9 cellular contexts compared by ENCODE assay signal in the genomic region with DNA sequence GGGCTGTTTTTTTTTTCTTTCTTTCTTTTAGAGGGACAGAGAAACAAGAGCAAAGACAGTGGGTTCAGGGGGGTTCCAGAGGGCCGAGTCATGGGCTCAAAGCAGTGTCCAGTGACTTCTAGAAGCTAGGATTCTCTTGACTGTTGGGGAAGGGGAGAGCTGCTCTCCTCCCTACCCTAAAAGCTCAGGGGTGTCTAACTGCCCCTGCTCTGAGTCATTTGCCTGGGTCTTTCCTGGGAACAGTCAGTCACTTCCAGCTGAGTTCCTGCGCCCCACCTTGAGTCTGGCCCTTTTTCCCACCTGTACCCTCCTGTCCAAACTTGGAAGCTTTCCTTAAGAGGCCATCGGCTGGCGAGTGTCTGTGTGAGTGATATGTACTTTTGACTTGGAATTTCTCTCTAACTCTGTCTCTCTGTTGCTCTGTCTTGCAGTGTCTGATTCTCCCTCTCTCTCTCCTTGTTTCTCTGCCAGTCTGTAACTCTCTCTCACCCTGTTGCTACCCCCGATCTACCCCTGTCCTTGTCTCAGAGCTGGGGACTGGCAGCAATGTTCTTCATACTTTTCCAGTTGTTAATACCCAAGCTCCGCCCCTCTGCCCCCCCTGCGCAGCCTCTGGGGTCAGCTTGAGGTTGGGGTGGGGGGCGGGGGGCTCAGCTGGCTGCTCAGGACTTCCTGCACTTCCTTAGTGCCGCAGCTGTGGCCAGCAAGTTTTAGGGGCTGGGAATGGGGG. TPM values are rescaled to one million over a fixed set of nuclear protein-coding genes. Genes with fewer than 3 reads are reported as not detected.
DNase-seq lines count a peak whose midpoint lies in the region; ATAC-seq and TF ChIP-seq lines count a peak whose summit lies in the region.
"Had no signal": no experiment of that assay in that cellular context is flagged by ENCODE, and none has a peak within 500 bp of the region (broad histone marks: within the 10 kb centered on the region; RNA-seq: fewer than 3 reads in every experiment).

No MANE protein-coding gene starts in this region.

- H3K9ac ChIP-seq in ES-I3 (ENCODE audit: low read depth, low read length) (peak overlapping the region; percentile 29), mesendoderm (ENCODE audit: low read length) (no peak overlapping the region)

- no peak overlapping the region for H2AK5ac ChIP-seq in mesendoderm (ENCODE audit: low read length)

- no CpG with 5 or more reads among the region's 9 CpGs for WGBS in mesendoderm (ENCODE audit: extremely low coverage, insufficient coverage, low lambda C conversion rate)

- H3K27me3 ChIP-seq in gastrocnemius medialis, result no peaks in the 10 kb centered on the region
- H3K27me3 ChIP-seq in mesendoderm (ENCODE audit: insufficient read depth, low read length, poor library complexity), result no peaks in the 10 kb centered on the region

- H3K4me1 ChIP-seq in ES-I3 (ENCODE audit: insufficient read depth, low read length), result peaks cover 51% of the 10 kb centered on the region
- H3K4me1 ChIP-seq in gastrocnemius medialis, result peaks cover 60 to 68% of the 10 kb centered on the region in 2 donors
- peaks cover 9% of the 10 kb centered on the region for H3K4me1 ChIP-seq in mesendoderm (ENCODE audit: control insufficient read depth, low read depth, low read length)

- in situ Hi-C loops in gastrocnemius medialis (cut with MboI; ENCODE audit: low sequenced_read_pairs in 4 of 4), result loop anchor here in 1 of 4 donors (5.0 kb wide), 1 partner anchor 42 kb away; no protein-coding TSS in a partner anchor

- H2BK5ac ChIP-seq in mesendoderm (ENCODE audit: low read length), result no peak overlapping the region

- H3K79me1 ChIP-seq in mesendoderm (ENCODE audit: low read length), result no peaks in the 10 kb centered on the region

- H4K8ac ChIP-seq in mesendoderm (ENCODE audit: low read depth, low read length), result no peak overlapping the region

- H4K5ac ChIP-seq in mesendoderm (ENCODE audit: low read length), result no peak overlapping the region

- H3K56ac ChIP-seq in mesendoderm (ENCODE audit: low read length), result no peak overlapping the region

- H3K36me3 ChIP-seq in ES-I3 (ENCODE audit: insufficient read depth, low read length) (no peaks in the 10 kb centered on the region), gastrocnemius medialis (no peaks in the 10 kb centered on the region), mesendoderm (ENCODE audit: control insufficient read depth, insufficient read depth, low read length) (no peaks in the 10 kb centered on the region)

- H3K23ac ChIP-seq in mesendoderm (ENCODE audit: low read length), result no peak overlapping the region

- H3K4ac ChIP-seq in mesendoderm (ENCODE audit: low read depth, low read length), result no peak overlapping the region

- no peak overlapping the region for H3K18ac ChIP-seq in mesendoderm (ENCODE audit: low read length)

- TF ChIP-seq POLR2A in gastrocnemius medialis (IDR thresholded peaks at IDR 0.05), result no peak

- no peak overlapping the region for H2BK120ac ChIP-seq in mesendoderm (ENCODE audit: low read depth, low read length)

- intact Hi-C loops in head of caudate nucleus (cut with DNase I) (no loop called here), gastrocnemius medialis (cut with DNase I; ENCODE audit: low total_unique reads) (no loop called here)

- H3K79me2 ChIP-seq in mesendoderm (ENCODE audit: control insufficient read depth, insufficient read depth, low read length), result no peaks in the 10 kb centered on the region

- peak overlapping the region; percentile 94 for H3K4me3 ChIP-seq in WI38 (ENCODE audit: low read depth, low read length)
- H3K4me3 ChIP-seq in gastrocnemius medialis, result peak overlapping the region; percentile 84 to 100 (median 96)
- H3K4me3 ChIP-seq in mesendoderm (ENCODE audit: low read length), result no peak overlapping the region

- H2BK15ac ChIP-seq in mesendoderm (replicated peaks; ENCODE audit: low read depth), result no peak overlapping the region

- ATAC-seq in gastrocnemius medialis (no peak), HG03469 (IDR thresholded peaks at IDR 0.05; ENCODE audit: unreplicated experiment) (no peak), HG02885 (IDR thresholded peaks at IDR 0.05; ENCODE audit: poor library complexity, unreplicated experiment) (no peak)

- no peak overlapping the region for H3K4me2 ChIP-seq in mesendoderm (ENCODE audit: low read length)

- peak overlapping the region; percentile 100 for H3K27ac ChIP-seq in gastrocnemius medialis
- no peak overlapping the region for H3K27ac ChIP-seq in mesendoderm (ENCODE audit: low read depth, low read length)

- H3K9me3 ChIP-seq in ES-I3 (ENCODE audit: control insufficient read depth, insufficient read depth, low read length), result no peaks in the 10 kb centered on the region
- no peaks in the 10 kb centered on the region for H3K9me3 ChIP-seq in gastrocnemius medialis

- peak in 24 of 42 donors; percentile 31 to 74 (median 46) for DNase-seq in head of caudate nucleus
- DNase-seq in gastrocnemius medialis, result no peak
- DNase-seq in mesendoderm, result no peak
- DNase-seq in GM19238 (ENCODE audit: insufficient read length, low spot score), result no peak

- TF ChIP-seq CTCF in WI38 (IDR thresholded peaks at IDR 0.05; ENCODE audit: low read depth, low read length) (no peak), gastrocnemius medialis (IDR thresholded peaks at IDR 0.05 in 4 of 5, conservative IDR thresholded peaks at IDR 0.05 in 1 of 5) (no peak)

RNA-seq across cellular contexts. Expression of gene THRA, which starts 2.4 kb away (rescaled TPM):
- total RNA-seq in gastrocnemius medialis, result 10 to 100 TPM; 42.2 to 71.6 (median 48.2) TPM
- polyA plus RNA-seq in mesendoderm (2013, experiment 1 of 2), result 2.5 TPM
- polyA plus RNA-seq in mesendoderm (2013, experiment 2 of 2), result 2.9 TPM

RNA-seq across cellular contexts. Expression of gene MED24, which starts 11.0 kb away (rescaled TPM):
- 100 to 1,000 TPM in 2 of 4 donors, 10 to 100 TPM in 2; 54.2 to 124 (median 93.9) TPM for total RNA-seq in gastrocnemius medialis
- polyA plus RNA-seq in mesendoderm (2013, experiment 1 of 2), result 54.7 TPM
- polyA plus RNA-seq in mesendoderm (2013, experiment 2 of 2), result 54.0 TPM

RNA-seq across cellular contexts. Expression of gene NR1D1, which starts 35.2 kb away (rescaled TPM):
- total RNA-seq in gastrocnemius medialis, result 10 to 100 TPM; 16.0 to 34.2 (median 18.3) TPM
- polyA plus RNA-seq in mesendoderm (2013, experiment 1 of 2), result 2.3 TPM
- 2.5 TPM for polyA plus RNA-seq in mesendoderm (2013, experiment 2 of 2)

RNA-seq across cellular contexts. Expression of gene CSF3, which starts 50.0 kb away (rescaled TPM):
- 10 to 100 TPM; 11.4 to 20.6 (median 16.3) TPM for total RNA-seq in gastrocnemius medialis
- polyA plus RNA-seq in mesendoderm (2013, experiment 1 of 2), result 0.04 TPM
- polyA plus RNA-seq in mesendoderm (2013, experiment 2 of 2), result 0.04 TPM
- total RNA-seq: mononuclear cell had no signal

RNA-seq across cellular contexts. Expression of gene MSL1, which starts 56.6 kb away (rescaled TPM):
- 10 to 100 TPM; 75.7 to 96.3 (median 85.9) TPM for total RNA-seq in gastrocnemius medialis
- polyA plus RNA-seq in mesendoderm (2013, experiment 1 of 2), result 40.3 TPM
- 40.9 TPM for polyA plus RNA-seq in mesendoderm (2013, experiment 2 of 2)

Comparison
In these comparisons a context has a peak if more than half of its experiments do, and no peak if none do; other contexts are left out.
1. DNase-seq: peak in head of caudate nucleus (24 of 42); none in gastrocnemius medialis (0 of 2), mesendoderm (single experiment) and GM19238 (single experiment).